ENCODE assay signal across 2 cellular contexts in genomic region chr6:12009904-12010634, GRCh38.
TF ChIP-seq lines count a peak whose summit lies in the region.

No MANE protein-coding gene starts in this region.

TF ChIP-seq in IMR-90, 13 proteins besides CTCF, POLR2A, EP300 and RAD21 (continued from another document):
- no peak for TF ChIP-seq CEBPB (IDR thresholded peaks at IDR 0.05; ENCODE audit: low read depth, low read length)
- no peak for TF ChIP-seq FOS (IDR thresholded peaks at IDR 0.05; ENCODE audit: low read depth, low read length)
- TF ChIP-seq NFE2L2 (IDR thresholded peaks at IDR 0.05; ENCODE audit: low read depth, low read length), result no peak
- TF ChIP-seq SMC3 (IDR thresholded peaks at IDR 0.05; ENCODE audit: low read depth, low read length), result no peak
- no peak for TF ChIP-seq USF2 (IDR thresholded peaks at IDR 0.05; ENCODE audit: low read depth, low read length)
TF ChIP-seq in IMR-90: peak in this region for 0.

TF ChIP-seq in liver, 16 proteins besides CTCF, POLR2A, EP300 and RAD21 (continued from another document):
- TF ChIP-seq TAF1 (conservative IDR thresholded peaks at IDR 0.05), result no peak
- TF ChIP-seq REST (IDR thresholded peaks at IDR 0.05), result no peak
- no peak for TF ChIP-seq FOXA2 (IDR thresholded peaks at IDR 0.05)
- TF ChIP-seq ATF3 (IDR thresholded peaks at IDR 0.05), result no peak
- no peak for TF ChIP-seq EGR1 (IDR thresholded peaks at IDR 0.05; ENCODE audit: low read depth in 2 of 2)
- TF ChIP-seq HNF4A (conservative IDR thresholded peaks at IDR 0.05), result no peak
- no peak for TF ChIP-seq YY1 (IDR thresholded peaks at IDR 0.05)
- no peak for TF ChIP-seq NR2F2 (IDR thresholded peaks at IDR 0.05)
- TF ChIP-seq SP1 (IDR thresholded peaks at IDR 0.05), result no peak
- TF ChIP-seq JUND (IDR thresholded peaks at IDR 0.05), result no peak
- no peak for TF ChIP-seq GABPA (IDR thresholded peaks at IDR 0.05 in 1 of 2, conservative IDR thresholded peaks at IDR 0.05 in 1 of 2)
